ENCODE assay signal across 9 cellular contexts in genomic region chr2:172783091-172783898, GRCh38. TPM values are rescaled to one million over a fixed set of nuclear protein-coding genes. Genes with fewer than 3 reads are reported as not detected.
DNase-seq lines count a peak whose midpoint lies in the region; TF ChIP-seq lines count a peak whose summit lies in the region.
"Had no signal": no experiment of that assay in that cellular context is flagged by ENCODE, and none has a peak within 500 bp of the region (broad histone marks: within the 10 kb centered on the region; RNA-seq: fewer than 3 reads in every experiment).

No MANE protein-coding gene starts in this region.

- TF ChIP-seq POLR2A in spleen (IDR thresholded peaks at IDR 0.05), result no peak

- TF ChIP-seq CTCF in foreskin fibroblast (IDR thresholded peaks at IDR 0.05; ENCODE audit: low read depth, low read length), result peak; percentile 27
- TF ChIP-seq CTCF in spleen (IDR thresholded peaks at IDR 0.05 in 8 of 11, conservative IDR thresholded peaks at IDR 0.05 in 3 of 11), result no peak

- no peaks in the 10 kb centered on the region for H3K9me3 ChIP-seq in spleen
- H3K9me3 ChIP-seq: tibial artery had no signal

- H3K4me3 ChIP-seq in H7 (ENCODE audit: insufficient read depth, low read depth, low read length) (no peak overlapping the region), foreskin fibroblast (ENCODE audit: low read depth in 1 of 2, low read length in 2 of 2) (no peak overlapping the region), spleen (no peak overlapping the region)
- H3K4me3 ChIP-seq: tibial artery had no signal

- H3K36me3 ChIP-seq in H7 (replicated peaks; ENCODE audit: control insufficient read depth, insufficient read depth, low read length) (no peaks in the 10 kb centered on the region), spleen (no peaks in the 10 kb centered on the region)
- H3K36me3 ChIP-seq: tibial artery had no signal

- H3K4me1 ChIP-seq in spleen, result no peaks in the 10 kb centered on the region

- intact Hi-C loops in spleen (cut with DNase I; ENCODE audit: low total_unique reads), result no loop called here

- H3K27ac ChIP-seq in spleen, result no peak overlapping the region
- H3K27ac ChIP-seq: tibial artery had no signal

- 30 to 43% (median 42%) methylated on average over 9 of the region's 9 CpGs for WGBS in spleen, 5 donors

- DNase-seq in H7 (peak; percentile 8), SW480 (ENCODE audit: low spot score) (peak; percentile 91), foreskin fibroblast (peak; percentile 95 to 96), retina (peak; percentile 24), NAMALWA (ENCODE audit: low spot score) (no peak), spleen (no peak), NCI-H446 treated with DMSO at 0.1 percent for 48 hours (lab: John Stamatoyannopoulos, UW) (no peak)
- DNase-seq in activated CD8-positive, alpha-beta memory T cell treated with anti-CD3 and anti-CD28 coated beads, Interleukin-2, amount 50 U/mL, for 4 hours, result no peak
- DNase-seq: tibial artery had no signal

- no peaks in the 10 kb centered on the region for H3K27me3 ChIP-seq in H7 (ENCODE audit: control insufficient read depth, insufficient read depth, low read length)
- peaks cover 0 to 14% (median 0%) of the 10 kb centered on the region in 7 donors for H3K27me3 ChIP-seq in spleen (replicated peaks in 1 of 7)
- H3K27me3 ChIP-seq: tibial artery had no signal

RNA-seq across cellular contexts. Expression of gene RAPGEF4, which starts 47.6 kb away (rescaled TPM):
- 0.69 and 0.78 TPM in 2 replicates for total RNA-seq in H7 (2014; rRNA removed; shearing (Covaris generic))
- 10 to 100 TPM in 1 of 7 donors, 1 to 10 TPM in 6; 1.5 to 11.0 (median 2.6) TPM for total RNA-seq in spleen
- polyA plus RNA-seq in spleen, result under 1 TPM; 0.52 to 0.86 (median 0.80) TPM

Comparison
In these comparisons a context has a peak if more than half of its experiments do, and no peak if none do; other contexts are left out.
1. DNase-seq: peak in H7 (single experiment), SW480 (single experiment), foreskin fibroblast (2 of 2) and retina (single experiment); none in NAMALWA (single experiment), activated CD8-positive, alpha-beta memory T cell treated with anti-CD3 and anti-CD28 coated beads, Interleukin-2, amount 50 U/mL, for 4 hours (single experiment), spleen (single experiment) and NCI-H446 treated with DMSO at 0.1 percent for 48 hours (single experiment).